25 cellular contexts compared by ENCODE assay signal in genomic region chr16:30565984-30566383, GRCh38. TPM values are rescaled to one million over a fixed set of nuclear protein-coding genes. Genes with fewer than 3 reads are reported as not detected.
A peak's percentile ranks its signal among the peaks of the same experiment; 100 is the strongest.
DNase-seq lines count a peak whose midpoint lies in the region; ATAC-seq, FAIRE-seq and TF ChIP-seq lines count a peak whose summit lies in the region.
"Had no signal": no experiment of that assay in that cellular context is flagged by ENCODE, and none has a peak within 500 bp of the region (broad histone marks: within the 10 kb centered on the region; RNA-seq: fewer than 3 reads in every experiment).

No MANE protein-coding gene starts in this region.

- POLR2A ChIA-PET in activated CD8-positive, alpha-beta T cell treated with anti-CD3 and anti-CD28 coated beads, Interleukin-2, amount 10 ng/mL, durations not matched to agents 7 days and 5 days (lab: Charles Lee): interaction anchor here (1.1 to 3.9 kb wide), 4 partner anchors 8 to 93 kb away, joined by 3 to 29 read pairs (median 16); partner anchors contain the start of genes ZNF747 and ZNF764
- POLR2A ChIA-PET in activated CD8-positive, alpha-beta T cell treated with anti-CD3 and anti-CD28 coated beads for 36 hours (lab: Charles Lee): interaction anchor here (0.9 to 4.0 kb wide), 5 partner anchors 8 to 44 kb away, joined by 3 to 35 read pairs (median 4); partner anchors contain the start of genes ZNF689, ZNF747 and ZNF764
- POLR2A ChIA-PET in HEK293 (lab: Yijun Ruan, JAX): interaction anchor here (0.6 to 1.4 kb wide), 5 partner anchors 9 to 52 kb away, joined by 3 to 7 read pairs (median 3); no protein-coding TSS in a partner anchor

- no peak overlapping the region for H3K4me3 Mint-ChIP-seq in activated CD8-positive, alpha-beta T cell treated with anti-CD3 and anti-CD28 coated beads, Interleukin-2, amount 10 ng/mL, durations not matched to agents 7 days and 5 days
- no peak overlapping the region for H3K4me3 Mint-ChIP-seq in activated CD8-positive, alpha-beta T cell treated with anti-CD3 and anti-CD28 coated beads for 36 hours
- peak overlapping the region in 1 of 5 experiments; percentile 26 for H3K4me3 Mint-ChIP-seq in brain
- H3K4me3 Mint-ChIP-seq in neural progenitor cell: peak overlapping the region; percentile 24
- H3K4me3 Mint-ChIP-seq: B cell had no signal

- H3K27ac Mint-ChIP-seq in activated CD8-positive, alpha-beta T cell treated with anti-CD3 and anti-CD28 coated beads, Interleukin-2, amount 10 ng/mL, durations not matched to agents 7 days and 5 days: peak overlapping the region; percentile 18
- H3K27ac Mint-ChIP-seq in activated CD8-positive, alpha-beta T cell treated with anti-CD3 and anti-CD28 coated beads for 36 hours: no peak overlapping the region
- H3K27ac Mint-ChIP-seq in brain (peak overlapping the region in 4 of 5 experiments; percentile 6 to 63 (median 27)), neural progenitor cell (peak overlapping the region; percentile 33)

- H3K4me3 ChIP-seq in HEK293 (ENCODE audit: low read depth, low read length) (no peak overlapping the region), neural progenitor cell (no peak overlapping the region)
- H3K4me3 ChIP-seq: A549, esophagus squamous epithelium, gastrocnemius medialis, GM12878, PC-9 had no signal

- CTCF ChIA-PET in activated CD8-positive, alpha-beta T cell treated with anti-CD3 and anti-CD28 coated beads, Interleukin-2, amount 10 ng/mL, durations not matched to agents 7 days and 5 days (lab: Charles Lee): interaction anchor here (0.8 to 1.7 kb wide), 7 partner anchors 9 to 136 kb away, joined by 3 to 8 read pairs (median 4); partner anchors contain the start of genes DCTPP1, ZNF747 and ZNF764
- CTCF ChIA-PET in activated CD8-positive, alpha-beta T cell treated with anti-CD3 and anti-CD28 coated beads for 36 hours (lab: Charles Lee): interaction anchor here (1.1 to 2.6 kb wide), 6 partner anchors 31 to 136 kb away, joined by 3 to 11 read pairs (median 5); partner anchors contain the start of genes DCTPP1 and ZNF747
- CTCF ChIA-PET in HEK293 (lab: Yijun Ruan, JAX): interaction anchor here (0.5 to 2.1 kb wide), 6 partner anchors 16 to 717 kb away, joined by 3 to 8 read pairs (median 4); no protein-coding TSS in a partner anchor

- no peak overlapping the region for H3K4me2 ChIP-seq in neural progenitor cell
- H3K4me2 ChIP-seq: A549, PC-9 had no signal

- no peaks in the 10 kb centered on the region for H3K36me3 ChIP-seq in HEK293 (ENCODE audit: control insufficient read depth in 2 of 2, insufficient read depth in 1 of 2, low read length in 2 of 2)
- H3K36me3 ChIP-seq in neural progenitor cell: no peaks in the 10 kb centered on the region
- H3K36me3 ChIP-seq: brain microvascular endothelial cell, gastrocnemius medialis had no signal

- H4K20me1 ChIP-seq in neural progenitor cell (ENCODE audit: low read depth): no peaks in the 10 kb centered on the region

- H3K4me1 ChIP-seq in HEK293 (ENCODE audit: control insufficient read depth, insufficient read depth, low read length) (peaks cover 2% of the 10 kb centered on the region; the same call in 1 of the 2 replicates), neural progenitor cell (peaks cover 5% of the 10 kb centered on the region)

- peaks cover 11% of the 10 kb centered on the region for H3K27me3 ChIP-seq in neural progenitor cell
- H3K27me3 ChIP-seq: brain microvascular endothelial cell, esophagus squamous epithelium, gastrocnemius medialis had no signal

- no peaks in the 10 kb centered on the region for H3K9me3 Mint-ChIP-seq in activated CD8-positive, alpha-beta T cell treated with anti-CD3 and anti-CD28 coated beads, Interleukin-2, amount 10 ng/mL, durations not matched to agents 7 days and 5 days (ENCODE audit: insufficient read depth)
- H3K9me3 Mint-ChIP-seq in activated CD8-positive, alpha-beta T cell treated with anti-CD3 and anti-CD28 coated beads for 36 hours: no peaks in the 10 kb centered on the region
- peaks cover 0 to 1% (median 0%) of the 10 kb centered on the region in 5 experiments for H3K9me3 Mint-ChIP-seq in brain
- no peaks in the 10 kb centered on the region for H3K9me3 Mint-ChIP-seq in neural progenitor cell

- no peaks in the 10 kb centered on the region for H3K79me2 ChIP-seq in neural progenitor cell (ENCODE audit: low read depth)

- H3K27ac ChIP-seq in HEK293 (ENCODE audit: extremely low read depth, low read depth, low read length) (no peak overlapping the region), neural progenitor cell (no peak overlapping the region)
- H3K27ac ChIP-seq: brain microvascular endothelial cell, esophagus squamous epithelium, gastrocnemius medialis, PC-9 had no signal

- no peak for FAIRE-seq in RCC 7860 (lab: Jason Lieb, UNC)
- FAIRE-seq: A549, colon, GM12878, H1 had no signal

- no peaks in the 10 kb centered on the region for H3K9me3 ChIP-seq in HEK293 (ENCODE audit: control insufficient read depth, insufficient read depth, low read depth, low read length)
- H3K9me3 ChIP-seq in neural progenitor cell (ENCODE audit: low read depth): no peaks in the 10 kb centered on the region
- H3K9me3 ChIP-seq: A549, esophagus squamous epithelium, gastrocnemius medialis had no signal

- DNase-seq in activated CD8-positive, alpha-beta T cell treated with anti-CD3 and anti-CD28 coated beads, Interleukin-2, amount 10 ng/mL, durations not matched to agents 7 days and 5 days: no peak
- DNase-seq in activated CD8-positive, alpha-beta T cell treated with anti-CD3 and anti-CD28 coated beads for 36 hours: no peak
- DNase-seq in neural progenitor cell (ENCODE audit: low spot score): no peak
- no peak for DNase-seq in SIG-M5 (lab: John Stamatoyannopoulos, UW)
- DNase-seq in RCC 7860 (ENCODE audit: low spot score): no peak
- DNase-seq in NCI-H1694 (lab: John Stamatoyannopoulos, UW): no peak
- DNase-seq: brain microvascular endothelial cell; COR-L47; esophagus squamous epithelium; gastrocnemius medialis; islet precursor cell; NCI-H146; NCI-H510A; NK-92 treated with Interleukin-12 subunit alpha and Interleukin-12 subunit beta, amount 100 ng/mL, for 24 hours; nucleus accumbens; PC-9; SHP77 treated with DMSO at 0.1 percent for 48 hours had no signal

- ATAC-seq in activated CD8-positive, alpha-beta T cell treated with anti-CD3 and anti-CD28 coated beads, Interleukin-2, amount 10 ng/mL, durations not matched to agents 7 days and 5 days: no peak
- ATAC-seq in activated CD8-positive, alpha-beta T cell treated with anti-CD3 and anti-CD28 coated beads for 36 hours: no peak
- ATAC-seq: A549; activated CD4-positive, CD25-positive, alpha-beta regulatory T cell treated with anti-CD3 and anti-CD28 coated beads, Interleukin-2, amount 50 U/mL, for 24 hours; gastrocnemius medialis; GM12878 had no signal

- intact Hi-C loops in activated CD8-positive, alpha-beta T cell treated with anti-CD3 and anti-CD28 coated beads for 36 hours (cut with micrococcal nuclease): no loop called here

- H3K9ac ChIP-seq in neural progenitor cell: no peak overlapping the region

- H3K27me3 Mint-ChIP-seq in activated CD8-positive, alpha-beta T cell treated with anti-CD3 and anti-CD28 coated beads, Interleukin-2, amount 10 ng/mL, durations not matched to agents 7 days and 5 days (ENCODE audit: low read depth): peaks cover 3% of the 10 kb centered on the region
- H3K27me3 Mint-ChIP-seq in activated CD8-positive, alpha-beta T cell treated with anti-CD3 and anti-CD28 coated beads for 36 hours: no peaks in the 10 kb centered on the region
- H3K27me3 Mint-ChIP-seq in brain: peaks cover 3% of the 10 kb centered on the region
- peaks cover 10% of the 10 kb centered on the region for H3K27me3 Mint-ChIP-seq in neural progenitor cell (ENCODE audit: insufficient read depth, low read depth)
- H3K27me3 Mint-ChIP-seq: B cell had no signal

- H3F3A ChIP-seq in neural progenitor cell (ENCODE audit: low read depth): peaks cover 10% of the 10 kb centered on the region

- no peak for TF ChIP-seq CTCF in activated CD8-positive, alpha-beta T cell treated with anti-CD3 and anti-CD28 coated beads for 36 hours (IDR thresholded peaks at IDR 0.05)
- TF ChIP-seq CTCF in HEK293 (tag by site-specific recombination; IDR thresholded peaks at IDR 0.05) (no peak), brain (conservative IDR thresholded peaks at IDR 0.05) (no peak), neural progenitor cell (IDR thresholded peaks at IDR 0.05) (no peak)

- H3K4me1 Mint-ChIP-seq in activated CD8-positive, alpha-beta T cell treated with anti-CD3 and anti-CD28 coated beads, Interleukin-2, amount 10 ng/mL, durations not matched to agents 7 days and 5 days (ENCODE audit: low read depth): peaks cover 38% of the 10 kb centered on the region
- H3K4me1 Mint-ChIP-seq in activated CD8-positive, alpha-beta T cell treated with anti-CD3 and anti-CD28 coated beads for 36 hours (ENCODE audit: low read depth): peaks cover 35% of the 10 kb centered on the region
- H3K4me1 Mint-ChIP-seq in brain: peaks cover 24% of the 10 kb centered on the region
- H3K4me1 Mint-ChIP-seq in neural progenitor cell: peaks cover 6% of the 10 kb centered on the region

- H3K36me3 Mint-ChIP-seq in activated CD8-positive, alpha-beta T cell treated with anti-CD3 and anti-CD28 coated beads, Interleukin-2, amount 10 ng/mL, durations not matched to agents 7 days and 5 days (ENCODE audit: low read depth): peaks cover 2% of the 10 kb centered on the region
- H3K36me3 Mint-ChIP-seq in activated CD8-positive, alpha-beta T cell treated with anti-CD3 and anti-CD28 coated beads for 36 hours (ENCODE audit: low read depth): peaks cover 2% of the 10 kb centered on the region
- H3K36me3 Mint-ChIP-seq in brain (no peaks in the 10 kb centered on the region), neural progenitor cell (no peaks in the 10 kb centered on the region)

- H2AFZ ChIP-seq in neural progenitor cell (replicated peaks): no peak overlapping the region
- H2AFZ ChIP-seq: PC-9 had no signal

RNA-seq across cellular contexts. Expression of gene ZNF688, which starts 5.5 kb away (rescaled TPM):
- 10 to 100 TPM; 12.5 to 13.4 TPM for total RNA-seq in activated CD8-positive, alpha-beta T cell treated with anti-CD3 and anti-CD28 coated beads, Interleukin-2, amount 10 ng/mL, durations not matched to agents 7 days and 5 days
- total RNA-seq in activated CD8-positive, alpha-beta T cell treated with anti-CD3 and anti-CD28 coated beads for 36 hours: 1 to 10 TPM; 4.7 to 5.5 TPM
- 25.1 TPM for polyA plus RNA-seq in brain (ENCODE audit: insufficient read depth, low read depth, low replicate concordance)
- total RNA-seq in neural progenitor cell (ENCODE audit: low replicate concordance): 3.6 and 6.2 TPM in 2 replicates

RNA-seq across cellular contexts. Expression of gene ZNF764, which starts 7.8 kb away (rescaled TPM):
- 10 to 100 TPM; 15.2 to 15.4 TPM for total RNA-seq in activated CD8-positive, alpha-beta T cell treated with anti-CD3 and anti-CD28 coated beads, Interleukin-2, amount 10 ng/mL, durations not matched to agents 7 days and 5 days
- 10 to 100 TPM in 1 of 2 experiments, 1 to 10 TPM in 1; 9.7 to 10.4 TPM for total RNA-seq in activated CD8-positive, alpha-beta T cell treated with anti-CD3 and anti-CD28 coated beads for 36 hours
- polyA plus RNA-seq in brain (ENCODE audit: insufficient read depth, low read depth, low replicate concordance): 10.6 TPM
- 3.6 and 12.6 TPM in 2 replicates for total RNA-seq in neural progenitor cell (ENCODE audit: low replicate concordance)

RNA-seq across cellular contexts. Expression of gene ZNF785, which starts 19.5 kb away (rescaled TPM):
- 10 to 100 TPM; 11.7 to 13.7 TPM for total RNA-seq in activated CD8-positive, alpha-beta T cell treated with anti-CD3 and anti-CD28 coated beads, Interleukin-2, amount 10 ng/mL, durations not matched to agents 7 days and 5 days
- total RNA-seq in activated CD8-positive, alpha-beta T cell treated with anti-CD3 and anti-CD28 coated beads for 36 hours: 10 to 100 TPM in 1 of 2 experiments, 1 to 10 TPM in 1; 8.8 to 10.3 TPM
- polyA plus RNA-seq in brain (ENCODE audit: insufficient read depth, low read depth, low replicate concordance): 13.3 TPM
- total RNA-seq in neural progenitor cell (ENCODE audit: low replicate concordance): 17.8 and 19.5 TPM in 2 replicates
- polyA plus RNA-seq: A549 had no signal

RNA-seq across cellular contexts. Expression of gene ZNF747, which starts 31.3 kb away (rescaled TPM):
- 10 to 100 TPM in 1 of 2 experiments, 1 to 10 TPM in 1; 8.9 to 10.8 TPM for total RNA-seq in activated CD8-positive, alpha-beta T cell treated with anti-CD3 and anti-CD28 coated beads, Interleukin-2, amount 10 ng/mL, durations not matched to agents 7 days and 5 days
- total RNA-seq in activated CD8-positive, alpha-beta T cell treated with anti-CD3 and anti-CD28 coated beads for 36 hours: 1 to 10 TPM; 6.7 to 7.9 TPM
- polyA plus RNA-seq in brain (ENCODE audit: insufficient read depth, low read depth, low replicate concordance): 17.6 TPM
- 7.0 and 14.5 TPM in 2 replicates for total RNA-seq in neural progenitor cell (ENCODE audit: low replicate concordance)

RNA-seq across cellular contexts. Expression of gene ZNF768, which starts 39.6 kb away (rescaled TPM):
- 1 to 10 TPM; 6.7 to 7.0 TPM for total RNA-seq in activated CD8-positive, alpha-beta T cell treated with anti-CD3 and anti-CD28 coated beads, Interleukin-2, amount 10 ng/mL, durations not matched to agents 7 days and 5 days
- 1 to 10 TPM; 8.3 to 9.2 TPM for total RNA-seq in activated CD8-positive, alpha-beta T cell treated with anti-CD3 and anti-CD28 coated beads for 36 hours
- polyA plus RNA-seq in brain (ENCODE audit: insufficient read depth, low read depth, low replicate concordance): 64.6 TPM
- total RNA-seq in neural progenitor cell (ENCODE audit: low replicate concordance): 15.5 and 49.9 TPM in 2 replicates
